ENCODE assay signal across 23 cellular contexts in the genomic region with DNA sequence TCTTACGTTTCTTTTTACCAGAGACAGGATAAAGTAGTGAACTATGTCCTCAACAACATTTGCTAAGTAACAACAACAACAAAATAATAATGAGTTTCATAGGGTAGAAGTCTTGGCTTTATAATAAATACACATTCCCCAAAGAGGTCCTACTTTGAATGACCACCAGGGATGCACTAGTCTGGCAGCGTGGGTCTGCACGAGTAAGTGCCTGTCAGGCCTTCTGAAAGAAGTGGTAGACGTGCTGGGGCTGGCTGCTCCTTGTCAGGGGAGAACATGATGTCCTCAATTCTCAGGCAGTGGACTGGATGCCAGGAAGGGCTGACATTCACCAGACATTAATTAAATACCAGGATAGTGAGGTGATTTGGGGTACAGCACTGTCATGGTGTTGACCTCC.
DNase-seq lines count a peak whose midpoint lies in the region; ATAC-seq and TF ChIP-seq lines count a peak whose summit lies in the region.
"Had no signal": no experiment of that assay in that cellular context is flagged by ENCODE, and none has a peak within 500 bp of the region (broad histone marks: within the 10 kb centered on the region; RNA-seq: fewer than 3 reads in every experiment).

No MANE protein-coding gene starts in this region.

- no peak overlapping the region for H3K9ac ChIP-seq in liver (ENCODE audit: low read depth in 1 of 2, low read length in 2 of 2)

- H3K27ac ChIP-seq in GM23338 (ENCODE audit: low read depth) (no peak overlapping the region), liver (ENCODE audit: low read depth in 1 of 2, low read length in 2 of 2) (no peak overlapping the region)
- H3K27ac ChIP-seq: tibial nerve, VCaP had no signal

- ATAC-seq in GM23338 (peak; percentile 57; the same call in 2 of the 3 replicates), GM18867 (IDR thresholded peaks at IDR 0.05; ENCODE audit: unreplicated experiment) (no peak), GM18511 (IDR thresholded peaks at IDR 0.05; ENCODE audit: unreplicated experiment) (no peak)
- ATAC-seq: naive thymus-derived CD8-positive, alpha-beta T cell; stimulated activated naive CD8-positive, alpha-beta T cell treated with anti-CD3 and anti-CD28 coated beads, Interleukin-15, Interleukin-2, amounts not matched to agents 100 U/mL and 50 U/mL, for 24 hours had no signal

- H3K79me2 ChIP-seq in GM23338 (replicated peaks; ENCODE audit: insufficient read depth), result no peaks in the 10 kb centered on the region

- DNase-seq in GM23338 (ENCODE audit: low spot score) (peak; percentile 36), NCI-H69 (lab: John Stamatoyannopoulos, UW) (peak; percentile 6), epithelial cell of esophagus (ENCODE audit: low read depth) (peak; percentile 23), A172 (ENCODE audit: low spot score) (no peak), Ammon's horn (ENCODE audit: low spot score) (no peak)
- DNase-seq: activated CD4-positive, alpha-beta T cell treated with anti-CD3 and anti-CD28 coated beads, Interleukin-2, amount 50 U/mL, for 4 hours; amniotic stem cell; central memory CD4-positive, alpha-beta T cell; EL; immature natural killer cell; naive thymus-derived CD8-positive, alpha-beta T cell; NCI-H2029 treated with DMSO at 0.1 percent for 48 hours; NCI-H510A; SHP77; stimulated activated naive CD8-positive, alpha-beta T cell treated with anti-CD3 and anti-CD28 coated beads, Interleukin-15, Interleukin-2, amounts not matched to agents 100 U/mL and 50 U/mL, for 24 hours had no signal

- H3K4me1 Mint-ChIP-seq in GM23338, result peaks cover 11% of the 10 kb centered on the region
- H3K4me1 Mint-ChIP-seq: immature natural killer cell; naive thymus-derived CD8-positive, alpha-beta T cell had no signal

- H3K4me3 Mint-ChIP-seq in GM23338, result no peak overlapping the region
- H3K4me3 Mint-ChIP-seq: IgD-negative memory B cell; immature natural killer cell; naive thymus-derived CD8-positive, alpha-beta T cell; T-helper 1 cell treated with Interleukin-12 subunit alpha and Interleukin-12 subunit beta and Interleukin-4 antibody, amounts not matched to agents 30 μg/mL and 1 μg/mL, for 36 hours had no signal

- H3K4me2 ChIP-seq in GM23338, result no peak overlapping the region

- no peaks in the 10 kb centered on the region for H3F3A ChIP-seq in GM23338 (replicated peaks; ENCODE audit: low read depth)

- WGBS in liver, result 72% methylated on average over 4 of the region's 4 CpGs

- TF ChIP-seq CTCF in GM23338 (conservative IDR thresholded peaks at IDR 0.05; ENCODE audit: low read depth in 2 of 2) (peak; percentile 11 to 40; a peak in 2 of 4 replicates), epithelial cell of esophagus (IDR thresholded peaks at IDR 0.05; ENCODE audit: insufficient read depth, low read depth, low read length, missing control alignments) (no peak), liver (IDR thresholded peaks at IDR 0.05; ENCODE audit: low read depth, low read length, missing input control) (peak; percentile 13)

- H3K36me3 Mint-ChIP-seq in GM23338 (ENCODE audit: low read depth), result peaks cover 12% of the 10 kb centered on the region
- H3K36me3 Mint-ChIP-seq: IgD-negative memory B cell, immature natural killer cell had no signal

- H3K27ac Mint-ChIP-seq in GM23338, result no peak overlapping the region
- H3K27ac Mint-ChIP-seq: IgD-negative memory B cell; immature natural killer cell; naive thymus-derived CD8-positive, alpha-beta T cell; T-helper 1 cell treated with Interleukin-12 subunit alpha and Interleukin-12 subunit beta and Interleukin-4 antibody, amounts not matched to agents 30 μg/mL and 1 μg/mL, for 36 hours had no signal

- no peaks in the 10 kb centered on the region for H3K9me3 ChIP-seq in liver (ENCODE audit: control insufficient read depth in 4 of 4, low read length in 3 of 4)
- H3K9me3 ChIP-seq: HAP-1 had no signal

- H3K9me2 ChIP-seq in GM23338 (ENCODE audit: insufficient read depth), result peaks cover 8% of the 10 kb centered on the region

- H3K9me3 Mint-ChIP-seq in GM23338, result peaks cover 8% of the 10 kb centered on the region
- H3K9me3 Mint-ChIP-seq: T-helper 1 cell treated with Interleukin-12 subunit alpha and Interleukin-12 subunit beta and Interleukin-4 antibody, amounts not matched to agents 30 μg/mL and 1 μg/mL, for 36 hours had no signal

- no peak overlapping the region for H3K4me3 ChIP-seq in GM23338
- no peak overlapping the region for H3K4me3 ChIP-seq in epithelial cell of esophagus (ENCODE audit: low read length)
- H3K4me3 ChIP-seq in liver (ENCODE audit: low read depth in 1 of 3, low read length in 3 of 3), result no peak overlapping the region
- H3K4me3 ChIP-seq: HAP-1, tibial nerve had no signal

- H3K27me3 ChIP-seq in GM23338 (ENCODE audit: insufficient read depth) (no peaks in the 10 kb centered on the region), liver (ENCODE audit: control insufficient read depth in 4 of 4, insufficient read depth in 4 of 4, low read length in 3 of 4) (no peaks in the 10 kb centered on the region)
- H3K27me3 ChIP-seq: tibial nerve had no signal

- H3K4me1 ChIP-seq in GM23338 (ENCODE audit: insufficient read depth) (peaks cover 4% of the 10 kb centered on the region; the same call in 1 of the 2 replicates), liver (ENCODE audit: control insufficient read depth in 4 of 4, insufficient read depth in 4 of 4, low read length in 3 of 4) (no peaks in the 10 kb centered on the region)
- H3K4me1 ChIP-seq: tibial nerve had no signal

- no peak overlapping the region for H2AFZ ChIP-seq in GM23338

- H3K36me3 ChIP-seq in GM23338 (ENCODE audit: insufficient read depth), result no peaks in the 10 kb centered on the region
- H3K36me3 ChIP-seq in liver (ENCODE audit: control insufficient read depth in 4 of 4, insufficient read depth in 3 of 4, low read depth in 1 of 4, low read length in 3 of 4), result no peaks in the 10 kb centered on the region
- H3K36me3 ChIP-seq: HAP-1, tibial nerve had no signal

- peaks cover 3% of the 10 kb centered on the region for H3K27me3 Mint-ChIP-seq in GM23338 (ENCODE audit: insufficient read depth, low read depth, poor library complexity)

- peak in 1 of 2 donors; percentile 37 for TF ChIP-seq RAD21 in liver (IDR thresholded peaks at IDR 0.05)

- no peaks in the 10 kb centered on the region for H4K20me1 ChIP-seq in GM23338 (replicated peaks; ENCODE audit: insufficient read depth)

TF ChIP-seq in GM23338, 12 proteins besides CTCF, POLR2A, EP300 and RAD21 (continues in another document):
- TF ChIP-seq, protein P1, sequence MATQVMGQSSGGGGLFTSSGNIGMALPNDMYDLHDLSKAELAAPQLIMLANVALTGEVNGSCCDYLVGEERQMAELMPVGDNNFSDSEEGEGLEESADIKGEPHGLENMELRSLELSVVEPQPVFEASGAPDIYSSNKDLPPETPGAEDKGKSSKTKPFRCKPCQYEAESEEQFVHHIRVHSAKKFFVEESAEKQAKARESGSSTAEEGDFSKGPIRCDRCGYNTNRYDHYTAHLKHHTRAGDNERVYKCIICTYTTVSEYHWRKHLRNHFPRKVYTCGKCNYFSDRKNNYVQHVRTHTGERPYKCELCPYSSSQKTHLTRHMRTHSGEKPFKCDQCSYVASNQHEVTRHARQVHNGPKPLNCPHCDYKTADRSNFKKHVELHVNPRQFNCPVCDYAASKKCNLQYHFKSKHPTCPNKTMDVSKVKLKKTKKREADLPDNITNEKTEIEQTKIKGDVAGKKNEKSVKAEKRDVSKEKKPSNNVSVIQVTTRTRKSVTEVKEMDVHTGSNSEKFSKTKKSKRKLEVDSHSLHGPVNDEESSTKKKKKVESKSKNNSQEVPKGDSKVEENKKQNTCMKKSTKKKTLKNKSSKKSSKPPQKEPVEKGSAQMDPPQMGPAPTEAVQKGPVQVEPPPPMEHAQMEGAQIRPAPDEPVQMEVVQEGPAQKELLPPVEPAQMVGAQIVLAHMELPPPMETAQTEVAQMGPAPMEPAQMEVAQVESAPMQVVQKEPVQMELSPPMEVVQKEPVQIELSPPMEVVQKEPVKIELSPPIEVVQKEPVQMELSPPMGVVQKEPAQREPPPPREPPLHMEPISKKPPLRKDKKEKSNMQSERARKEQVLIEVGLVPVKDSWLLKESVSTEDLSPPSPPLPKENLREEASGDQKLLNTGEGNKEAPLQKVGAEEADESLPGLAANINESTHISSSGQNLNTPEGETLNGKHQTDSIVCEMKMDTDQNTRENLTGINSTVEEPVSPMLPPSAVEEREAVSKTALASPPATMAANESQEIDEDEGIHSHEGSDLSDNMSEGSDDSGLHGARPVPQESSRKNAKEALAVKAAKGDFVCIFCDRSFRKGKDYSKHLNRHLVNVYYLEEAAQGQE (IDR thresholded peaks at IDR 0.05; ENCODE audit: unreplicated experiment), result no peak

TF ChIP-seq in liver, 16 proteins besides CTCF, POLR2A, EP300 and RAD21:
- TF ChIP-seq JUND (IDR thresholded peaks at IDR 0.05) (no peak), FOXA2 (IDR thresholded peaks at IDR 0.05) (no peak), FOXA1 (IDR thresholded peaks at IDR 0.05) (no peak), NR2F2 (IDR thresholded peaks at IDR 0.05) (peak; percentile 37), RXRA (IDR thresholded peaks at IDR 0.05) (peak; percentile 7 to 10), HNF4G (IDR thresholded peaks at IDR 0.05) (no peak), SP1 (IDR thresholded peaks at IDR 0.05) (peak; percentile 36)
TF ChIP-seq in liver: peak in this region for 3.

Comparison
In these comparisons a context has a peak if more than half of its experiments do, and no peak if none do; other contexts are left out.
1. DNase-seq: peak in GM23338 (single experiment), NCI-H69 (single experiment) and epithelial cell of esophagus (single experiment); none in A172 (single experiment) and Ammon's horn (single experiment).